15 cellular contexts compared by ENCODE assay signal in the genomic region with DNA sequence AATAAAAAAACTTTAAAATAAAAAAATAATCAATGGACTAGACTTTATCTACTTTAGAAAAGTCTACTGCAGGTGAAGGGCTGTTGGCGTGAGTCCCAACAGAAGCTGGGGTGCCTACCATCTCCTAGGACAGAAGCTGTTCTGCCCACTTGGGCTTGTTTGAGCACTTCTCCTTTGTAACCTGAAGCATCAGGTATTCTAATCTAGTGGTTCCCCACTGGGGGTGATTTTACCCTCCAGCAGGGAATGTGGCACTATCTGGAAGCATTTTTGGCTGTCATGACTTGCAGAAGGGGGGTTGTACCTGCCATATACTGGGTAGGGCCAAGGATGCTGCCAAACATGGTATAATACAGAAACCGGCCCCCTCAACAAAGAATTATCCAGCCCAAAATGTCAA.
"Had no signal": no experiment of that assay in that cellular context is flagged by ENCODE, and none has a peak within 500 bp of the region (broad histone marks: within the 10 kb centered on the region; RNA-seq: fewer than 3 reads in every experiment).

No MANE protein-coding gene starts in this region.

- H3K9me3 ChIP-seq: breast epithelium, sigmoid colon, upper lobe of left lung had no signal

- ATAC-seq: esophagus mucosa, left lobe of liver had no signal

- H3K9me3 Mint-ChIP-seq: activated CD4-positive, alpha-beta memory T cell treated with anti-CD3 and anti-CD28 coated beads for 36 hours had no signal

- H3K36me3 Mint-ChIP-seq: activated CD4-positive, alpha-beta memory T cell treated with anti-CD3 and anti-CD28 coated beads for 36 hours had no signal

- H3K4me3 ChIP-seq: breast epithelium, dorsolateral prefrontal cortex, sigmoid colon, upper lobe of left lung had no signal

- H3K27ac Mint-ChIP-seq: activated CD4-positive, alpha-beta memory T cell treated with anti-CD3 and anti-CD28 coated beads for 36 hours; T-helper 2 cell treated with Interferon-gamma antibody and Interleukin-4, amounts not matched to agents 5 μg/mL and 100 μg/mL, for 36 hours had no signal

- H3K27ac ChIP-seq: breast epithelium, dorsolateral prefrontal cortex, sigmoid colon, upper lobe of left lung had no signal

- H3K4me3 Mint-ChIP-seq: activated CD4-positive, alpha-beta memory T cell treated with anti-CD3 and anti-CD28 coated beads for 36 hours; T-helper 2 cell treated with Interferon-gamma antibody and Interleukin-4, amounts not matched to agents 5 μg/mL and 100 μg/mL, for 36 hours had no signal

- H3K36me3 ChIP-seq: breast epithelium, sigmoid colon, upper lobe of left lung had no signal

- H3K4me1 ChIP-seq: breast epithelium had no signal

- H3K27me3 Mint-ChIP-seq: activated CD4-positive, alpha-beta memory T cell treated with anti-CD3 and anti-CD28 coated beads for 36 hours had no signal

- H3K27me3 ChIP-seq: breast epithelium, dorsolateral prefrontal cortex, sigmoid colon, upper lobe of left lung had no signal

- DNase-seq: activated CD4-positive, alpha-beta memory T cell treated with anti-CD3 and anti-CD28 coated beads for 36 hours; activated gamma-delta T cell treated with Interleukin-2 at 50 U/mL for 16 hours; activated T-cell treated with anti-CD3 and anti-CD28 coated beads, Interleukin-2, amount 50 U/mL, for 48 hours; aorta; dorsolateral prefrontal cortex; mammary epithelial cell; sigmoid colon; stimulated activated CD4-positive, alpha-beta T cell treated with anti-CD3 and anti-CD28 coated beads, Interleukin-12 subunit alpha, Interleukin-12 subunit beta, amount 100 ng/mL, for 4 hours; stimulated activated CD4-positive, alpha-beta T cell treated with anti-CD3 and anti-CD28 coated beads, Interleukin-2, amount 100 ng/mL, for 48 hours; stimulated activated naive CD4-positive, alpha-beta T cell treated with Interleukin-2 at 50 U/mL for 16 hours; upper lobe of left lung had no signal
